Comparison of ENCODE assay signal across 20 cellular contexts in the genomic region with DNA sequence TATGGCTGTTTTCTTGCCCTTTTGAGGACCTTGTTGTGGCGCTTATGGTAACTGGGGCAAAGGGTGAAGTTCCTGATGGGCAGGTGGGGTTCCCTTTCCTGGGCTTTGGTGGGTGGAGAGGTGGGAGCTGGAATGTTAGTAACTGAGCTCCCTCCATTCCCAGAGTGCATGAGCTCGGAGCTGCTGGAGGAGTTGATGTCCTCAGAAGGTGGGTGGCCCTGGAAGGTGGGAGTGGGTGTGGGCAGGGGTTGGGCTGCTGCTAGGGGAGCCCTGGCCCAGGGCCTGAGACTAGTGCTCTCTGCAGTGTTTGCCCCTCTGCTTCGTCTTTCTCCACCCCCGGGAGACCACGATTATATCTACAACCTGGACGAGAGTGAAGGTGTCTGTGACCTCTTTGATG. TPM values are rescaled to one million over a fixed set of nuclear protein-coding genes. Genes with fewer than 3 reads are reported as not detected.
A peak's percentile ranks its signal among the peaks of the same experiment; 100 is the strongest.
DNase-seq lines count a peak whose midpoint lies in the region; ATAC-seq and TF ChIP-seq lines count a peak whose summit lies in the region.
"Had no signal": no experiment of that assay in that cellular context is flagged by ENCODE, and none has a peak within 500 bp of the region (broad histone marks: within the 10 kb centered on the region; RNA-seq: fewer than 3 reads in every experiment).

No MANE protein-coding gene starts in this region.

- TF ChIP-seq CTCF in IMR-90 (conservative IDR thresholded peaks at IDR 0.05; ENCODE audit: low read depth, low read length): no peak

- POLR2A ChIA-PET in IMR-90 (lab: Charles Lee; ENCODE audit: unreplicated experiment): interaction anchor here (0.9 kb wide), 1 partner anchor 29 kb away, joined by 5 read pairs; the partner anchor contains the start of gene TMEM208

- H3K27ac ChIP-seq in BLaER1 (peak overlapping the region; percentile 39; the same call in 1 of the 2 replicates), IMR-90 (ENCODE audit: insufficient read depth, low read length) (no peak overlapping the region), cingulate gyrus (ENCODE audit: low read depth, low read length) (peak overlapping the region; percentile 19), mucosa of rectum (ENCODE audit: low read depth in 2 of 2, low read length in 2 of 2) (peak overlapping the region; percentile 96 to 97)
- H3K27ac ChIP-seq: coronary artery, SJCRH30 had no signal

- H3K27me3 ChIP-seq in BLaER1 (no peaks in the 10 kb centered on the region), IMR-90 (ENCODE audit: control insufficient read depth, insufficient read depth, low read length) (no peaks in the 10 kb centered on the region), mucosa of rectum (ENCODE audit: control insufficient read depth in 2 of 2, insufficient read depth in 2 of 2, low read length in 2 of 2) (no peaks in the 10 kb centered on the region)
- H3K27me3 ChIP-seq: gastrocnemius medialis, MG63, SJCRH30, tibial artery had no signal

- no peak overlapping the region for H3K4ac ChIP-seq in IMR-90 (ENCODE audit: low read depth, low read length)

- DNase-seq in IMR-90 (no peak), LoVo (ENCODE audit: low spot score) (no peak)
- DNase-seq: activated B cell treated with CpG ODN at 0.5 μM for 24 hours; activated CD8-positive, alpha-beta memory T cell treated with anti-CD3 and anti-CD28 coated beads, Interleukin-2, amount 10 ng/mL, durations not matched to agents 7 days and 5 days; activated naive CD4-positive, alpha-beta T cell treated with anti-CD3 and anti-CD28 coated beads, Interleukin-2, amount 50 U/mL, for 16 hours; MG63; SJCRH30; tibial artery had no signal

- H3K4me1 ChIP-seq in BLaER1: peaks cover 44% of the 10 kb centered on the region
- H3K4me1 ChIP-seq in IMR-90 (ENCODE audit: control insufficient read depth, insufficient read depth, low read length): peaks cover 7% of the 10 kb centered on the region
- peaks cover 26 to 31% of the 10 kb centered on the region in 2 donors for H3K4me1 ChIP-seq in mucosa of rectum (ENCODE audit: control insufficient read depth in 2 of 2, insufficient read depth in 2 of 2, low read length in 2 of 2)
- H3K4me1 ChIP-seq: SJCRH30 had no signal

- intact Hi-C loops in IMR-90 (cut with micrococcal nuclease): no loop called here

- no peak overlapping the region for H3K18ac ChIP-seq in IMR-90 (ENCODE audit: low read depth, low read length)

- WGBS in IMR-90 (ENCODE audit: extremely low coverage in 2 of 2, insufficient read length in 1 of 2), 2 experiments: 73% methylated on average over 5 of the region's 6 CpGs; no CpG with 5 or more reads in 1 of the 2 experiments

- H3K4me2 ChIP-seq in BLaER1 (peak overlapping the region; percentile 60), IMR-90 (ENCODE audit: low read depth, low read length) (no peak overlapping the region)

- no TSS peak for BruUV-seq in IMR-90 (replicated peaks; lab: Mats Ljungman, UMichigan)

- no peaks in the 10 kb centered on the region for H3K9me3 ChIP-seq in BLaER1
- H3K9me3 ChIP-seq in IMR-90 (ENCODE audit: control insufficient read depth, insufficient read depth, low read length): no peaks in the 10 kb centered on the region
- H3K9me3 ChIP-seq in mucosa of rectum (ENCODE audit: control insufficient read depth in 2 of 2, low read length in 2 of 2): no peaks in the 10 kb centered on the region
- H3K9me3 ChIP-seq: gastrocnemius medialis, MG63, SJCRH30, tibial artery had no signal

- no peak overlapping the region for H2BK15ac ChIP-seq in IMR-90 (ENCODE audit: low read depth, low read length)

- no peak overlapping the region for H3K56ac ChIP-seq in IMR-90 (ENCODE audit: extremely low read depth, insufficient read depth, low read length)

- TF ChIP-seq POLR2A in IMR-90 (IDR thresholded peaks at IDR 0.05; ENCODE audit: low read depth, low read length): no peak

- peaks cover 9% of the 10 kb centered on the region for H3K9me1 ChIP-seq in IMR-90 (ENCODE audit: insufficient read depth, low read length)

- CTCF ChIA-PET in IMR-90 (lab: Yijun Ruan, JAX): interaction anchor here (1.1 kb wide), 1 partner anchor 13 kb away, joined by 3 read pairs; no protein-coding TSS in a partner anchor

- H3K4me3 ChIP-seq in BLaER1: no peak overlapping the region
- no peak overlapping the region for H3K4me3 ChIP-seq in IMR-90 (ENCODE audit: insufficient read depth, low read depth, low read length)
- no peak overlapping the region for H3K4me3 ChIP-seq in mucosa of rectum (ENCODE audit: low read length in 2 of 2)
- H3K4me3 ChIP-seq: coronary artery, gastrocnemius medialis, MG63, SJCRH30, tibial artery had no signal

- no peak overlapping the region for H2BK5ac ChIP-seq in IMR-90 (ENCODE audit: low read depth, low read length, poor library complexity, severe bottlenecking)

- H2AK9ac ChIP-seq in IMR-90 (replicated peaks; ENCODE audit: low read depth, low read length, poor library complexity): peak overlapping the region; percentile 70

- H2BK120ac ChIP-seq in IMR-90 (ENCODE audit: low read depth, low read length): no peak overlapping the region

- peaks cover 86% of the 10 kb centered on the region for H3K36me3 ChIP-seq in BLaER1
- H3K36me3 ChIP-seq in IMR-90 (ENCODE audit: control insufficient read depth, insufficient read depth, low read length): peaks cover 70% of the 10 kb centered on the region
- peaks cover 56 to 67% of the 10 kb centered on the region in 2 donors for H3K36me3 ChIP-seq in mucosa of rectum (ENCODE audit: control insufficient read depth in 2 of 2, insufficient read depth in 2 of 2, low read length in 2 of 2)

- no peak for ATAC-seq in IMR-90 (ENCODE audit: low read depth)
- no peak for ATAC-seq in HG02885 (IDR thresholded peaks at IDR 0.05; ENCODE audit: poor library complexity, unreplicated experiment)
- ATAC-seq in HG02759 (IDR thresholded peaks at IDR 0.05; ENCODE audit: unreplicated experiment): no peak
- no peak for ATAC-seq in GM19328 (IDR thresholded peaks at IDR 0.05; ENCODE audit: unreplicated experiment)

- TF ChIP-seq RAD21 in IMR-90 (IDR thresholded peaks at IDR 0.05; ENCODE audit: low read length): no peak

- H2BK20ac ChIP-seq in IMR-90 (ENCODE audit: low read depth, low read length): no peak overlapping the region

- in situ Hi-C loops in IMR-90 (cut with MboI; ENCODE audit: low sequenced_read_pairs): no loop called here

- H2AK5ac ChIP-seq in IMR-90 (ENCODE audit: low read depth, low read length): no peak overlapping the region

- H4K20me1 ChIP-seq in BLaER1: peaks cover 62% of the 10 kb centered on the region
- H4K20me1 ChIP-seq in IMR-90 (ENCODE audit: insufficient read depth, low read length): peaks cover 27% of the 10 kb centered on the region

- H3K9ac ChIP-seq in BLaER1 (peak overlapping the region; percentile 43; the same call in 1 of the 2 replicates), IMR-90 (ENCODE audit: low read depth, low read length) (no peak overlapping the region), mucosa of rectum (ENCODE audit: low read depth in 1 of 2, low read length in 2 of 2) (no peak overlapping the region)

- H3K79me1 ChIP-seq in IMR-90 (ENCODE audit: low read depth in 1 of 2, low read length in 2 of 2): peaks cover 21 to 42% of the 10 kb centered on the region in 2 experiments

- H4K91ac ChIP-seq in IMR-90 (ENCODE audit: insufficient read depth, low read depth, low read length): no peak overlapping the region

- dilution Hi-C loops in IMR-90 (cut with HindIII; ENCODE audit: low sequenced_read_pairs, unreplicated experiment): no loop called here

- no peak overlapping the region for H2AFZ ChIP-seq in IMR-90 (replicated peaks; ENCODE audit: low read length, poor library complexity)
- H2AFZ ChIP-seq: GM23338 had no signal

- no peak overlapping the region for H4K5ac ChIP-seq in IMR-90 (ENCODE audit: low read depth, low read length)

- no peak overlapping the region for H3K14ac ChIP-seq in IMR-90 (replicated peaks; ENCODE audit: low read depth, low read length)

- H4K8ac ChIP-seq in IMR-90 (ENCODE audit: low read depth in 2 of 2, low read length in 2 of 2): no peak overlapping the region

- no peak overlapping the region for H3K23ac ChIP-seq in IMR-90 (ENCODE audit: low read depth, low read length)

TF ChIP-seq in IMR-90, 13 proteins besides CTCF, POLR2A, EP300 and RAD21 (continues in another document):
- TF ChIP-seq BHLHE40 (IDR thresholded peaks at IDR 0.05; ENCODE audit: low read depth, low read length) (no peak), CHD1 (IDR thresholded peaks at IDR 0.05; ENCODE audit: low read depth, low read length) (no peak), RFX5 (IDR thresholded peaks at IDR 0.05; ENCODE audit: low read depth, low read length) (no peak), NFE2L2 (IDR thresholded peaks at IDR 0.05; ENCODE audit: low read depth, low read length) (no peak)
- TF ChIP-seq, protein P1, sequence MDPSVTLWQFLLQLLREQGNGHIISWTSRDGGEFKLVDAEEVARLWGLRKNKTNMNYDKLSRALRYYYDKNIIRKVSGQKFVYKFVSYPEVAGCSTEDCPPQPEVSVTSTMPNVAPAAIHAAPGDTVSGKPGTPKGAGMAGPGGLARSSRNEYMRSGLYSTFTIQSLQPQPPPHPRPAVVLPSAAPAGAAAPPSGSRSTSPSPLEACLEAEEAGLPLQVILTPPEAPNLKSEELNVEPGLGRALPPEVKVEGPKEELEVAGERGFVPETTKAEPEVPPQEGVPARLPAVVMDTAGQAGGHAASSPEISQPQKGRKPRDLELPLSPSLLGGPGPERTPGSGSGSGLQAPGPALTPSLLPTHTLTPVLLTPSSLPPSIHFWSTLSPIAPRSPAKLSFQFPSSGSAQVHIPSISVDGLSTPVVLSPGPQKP (IDR thresholded peaks at IDR 0.05; ENCODE audit: borderline replicate concordance, low read depth, low read length): no peak

RNA-seq across cellular contexts. Expression of gene ELMO3, which starts 1.2 kb away (rescaled TPM):
- total RNA-seq in IMR-90 (2012; rRNA removed): 0.28 and 0.36 TPM in 2 replicates
- 1.6 and 1.9 TPM in 2 replicates for polyA plus RNA-seq in IMR-90 (2012; rRNA removed)
- polyA plus RNA-seq in IMR-90 (2012; cell fraction: cytosol; rRNA removed): 0.70 and 0.78 TPM in 2 replicates
- 7.2 and 21.3 TPM in 2 replicates for polyA plus RNA-seq in IMR-90 (2012; cell fraction: nucleus; rRNA removed; ENCODE audit: low replicate concordance)
- total RNA-seq: skeletal muscle tissue had no signal

RNA-seq across cellular contexts. Expression of gene E2F4, which starts 5.7 kb away (rescaled TPM):
- 57.5 and 63.4 TPM in 2 replicates for total RNA-seq in IMR-90 (2012; rRNA removed)
- 103 and 106 TPM in 2 replicates for polyA plus RNA-seq in IMR-90 (2012; rRNA removed)
- 82.1 and 82.4 TPM in 2 replicates for polyA plus RNA-seq in IMR-90 (2012; cell fraction: cytosol; rRNA removed)
- polyA plus RNA-seq in IMR-90 (2012; cell fraction: nucleus; rRNA removed; ENCODE audit: low replicate concordance): 415 and 587 TPM in 2 replicates

RNA-seq across cellular contexts. Expression of gene EXOC3L1, which starts 7.8 kb away (rescaled TPM):
- not detected in 2 replicates for total RNA-seq in IMR-90 (2012; rRNA removed)
- 0.09 TPM in 1 of 2 replicates, not detected in the other for polyA plus RNA-seq in IMR-90 (2012; rRNA removed)
- 0.09 and 0.17 TPM in 2 replicates for polyA plus RNA-seq in IMR-90 (2012; cell fraction: cytosol; rRNA removed)
- polyA plus RNA-seq in IMR-90 (2012; cell fraction: nucleus; rRNA removed; ENCODE audit: low replicate concordance): 0.36 and 1.0 TPM in 2 replicates
- total RNA-seq: activated B cell treated with CpG ODN at 0.5 μM for 24 hours; activated CD8-positive, alpha-beta memory T cell treated with anti-CD3 and anti-CD28 coated beads, Interleukin-2, amount 10 ng/mL, durations not matched to agents 7 days and 5 days; bronchial epithelial cell had no signal
- polyA plus RNA-seq: naive thymus-derived CD4-positive, alpha-beta T cell had no signal

RNA-seq across cellular contexts. Expression of gene MATCAP1, which starts 13.9 kb away (rescaled TPM):
- 7.5 and 8.2 TPM in 2 replicates for total RNA-seq in IMR-90 (2012; rRNA removed)
- 43.9 and 47.3 TPM in 2 replicates for polyA plus RNA-seq in IMR-90 (2012; rRNA removed)
- polyA plus RNA-seq in IMR-90 (2012; cell fraction: cytosol; rRNA removed): 15.4 and 29.8 TPM in 2 replicates
- polyA plus RNA-seq in IMR-90 (2012; cell fraction: nucleus; rRNA removed; ENCODE audit: low replicate concordance): 309 and 661 TPM in 2 replicates

RNA-seq across cellular contexts. Expression of gene NOL3, which starts 27.4 kb away (rescaled TPM):
- 5.0 and 6.1 TPM in 2 replicates for total RNA-seq in IMR-90 (2012; rRNA removed)
- polyA plus RNA-seq in IMR-90 (2012; rRNA removed): 16.9 and 17.2 TPM in 2 replicates
- 17.3 and 24.9 TPM in 2 replicates for polyA plus RNA-seq in IMR-90 (2012; cell fraction: cytosol; rRNA removed)
- polyA plus RNA-seq in IMR-90 (2012; cell fraction: nucleus; rRNA removed; ENCODE audit: low replicate concordance): 60.1 and 82.3 TPM in 2 replicates
- polyA plus RNA-seq: naive thymus-derived CD4-positive, alpha-beta T cell had no signal
